Comparison of ENCODE assay signal across 8 cellular contexts in genomic region chr13:102847272-102848234, GRCh38. TPM values are rescaled to one million over a fixed set of nuclear protein-coding genes. Genes with fewer than 3 reads are reported as not detected.
A peak's percentile ranks its signal among the peaks of the same experiment; 100 is the strongest.
DNase-seq lines count a peak whose midpoint lies in the region; FAIRE-seq and TF ChIP-seq lines count a peak whose summit lies in the region.

No MANE protein-coding gene starts in this region.

- dilution Hi-C loops in endothelial cell of umbilical vein (cut with MboI; ENCODE audit: extremely low pct_ligation_motif_present, low sequenced_read_pairs): no loop called here

- H3K9ac ChIP-seq in SU-DHL-6 (ENCODE audit: low read length): peak overlapping the region; percentile 93
- peak overlapping the region; percentile 83 for H3K9ac ChIP-seq in endothelial cell of umbilical vein (replicated peaks; ENCODE audit: extremely low read depth, insufficient read depth, low read length)
- H3K9ac ChIP-seq in neural cell (ENCODE audit: low read length): peak overlapping the region; percentile 94

- no peak for TF ChIP-seq EP300 in neural cell (conservative IDR thresholded peaks at IDR 0.05; ENCODE audit: poor library complexity, severe bottlenecking)

- TF ChIP-seq POLR2A in endothelial cell of umbilical vein (IDR thresholded peaks at IDR 0.05; ENCODE audit: low read depth, low read length): no peak

- H3K4me2 ChIP-seq in SU-DHL-6 (ENCODE audit: low read depth, low read length, poor library complexity, severe bottlenecking) (peak overlapping the region; percentile 92), endothelial cell of umbilical vein (ENCODE audit: insufficient read depth, low read length) (peak overlapping the region; percentile 92), neural cell (ENCODE audit: low read length) (peak overlapping the region; percentile 86)

- DNase-seq in cardiac muscle cell (ENCODE audit: low read depth in 1 of 2, low spot score in 1 of 2) (peak; percentile 35 to 60), cardiac septum (ENCODE audit: low spot score) (no peak), endothelial cell of umbilical vein (ENCODE audit: low read depth, low spot score) (peak; percentile 62), HK-2 (ENCODE audit: unreplicated experiment) (no peak), GOT3 (lab: John Stamatoyannopoulos, UW) (no peak)

- TF ChIP-seq CTCF in cardiac muscle cell (IDR thresholded peaks at IDR 0.05; ENCODE audit: low read depth, low read length): peak; percentile 70
- peak; percentile 60 for TF ChIP-seq CTCF in SU-DHL-6 (IDR thresholded peaks at IDR 0.05; ENCODE audit: insufficient read depth, low read length, poor library complexity, severe bottlenecking)
- peak; percentile 54 to 60 for TF ChIP-seq CTCF in endothelial cell of umbilical vein (IDR thresholded peaks at IDR 0.05; ENCODE audit: extremely low read depth in 1 of 2, insufficient read depth in 1 of 2, low read depth in 1 of 2, low read length in 2 of 2)
- TF ChIP-seq CTCF in neural cell (IDR thresholded peaks at IDR 0.05; ENCODE audit: poor library complexity, severe bottlenecking): peak; percentile 82

- H3K4me1 ChIP-seq in cardiac muscle cell (ENCODE audit: low read depth): no peaks in the 10 kb centered on the region
- peaks cover 10% of the 10 kb centered on the region for H3K4me1 ChIP-seq in endothelial cell of umbilical vein (ENCODE audit: control insufficient read depth, extremely low read depth, insufficient read depth, low read length)

- no peaks in the 10 kb centered on the region for H3K9me2 ChIP-seq in SU-DHL-6 (replicated peaks; ENCODE audit: insufficient read depth, low read length)
- H3K9me2 ChIP-seq in neural cell (ENCODE audit: insufficient read depth, low read length): no peaks in the 10 kb centered on the region

- FAIRE-seq in endothelial cell of umbilical vein (lab: Jason Lieb, UNC): peak; percentile 76

- no TSS peak for BruUV-seq in endothelial cell of umbilical vein (replicated peaks; lab: Mats Ljungman, UMichigan)

- POLR2A ChIA-PET in endothelial cell of umbilical vein (lab: Charles Lee): no interaction called here

- H3F3A ChIP-seq in SU-DHL-6 (ENCODE audit: insufficient read depth) (peaks cover 13% of the 10 kb centered on the region), neural cell (ENCODE audit: insufficient read depth, low read length, poor library complexity, severe bottlenecking) (peaks cover 5% of the 10 kb centered on the region)

- H4K20me1 ChIP-seq in SU-DHL-6 (ENCODE audit: low read depth, low read length) (0 out of 2 replicates have a peak, but pooled peaks cover 8% of the 10 kb centered on the region), endothelial cell of umbilical vein (replicated peaks; ENCODE audit: control insufficient read depth, extremely low read depth, insufficient read depth, low read length) (no peaks in the 10 kb centered on the region), neural cell (ENCODE audit: insufficient read depth) (no peaks in the 10 kb centered on the region)

- H3K36me3 ChIP-seq in cardiac muscle cell: no peaks in the 10 kb centered on the region
- peaks cover 16% of the 10 kb centered on the region for H3K36me3 ChIP-seq in KOPT-K1 (ENCODE audit: insufficient read depth, low read length)
- H3K36me3 ChIP-seq in SU-DHL-6 (ENCODE audit: low read length): peaks cover 6% of the 10 kb centered on the region; the same call in 1 of the 2 replicates
- no peaks in the 10 kb centered on the region for H3K36me3 ChIP-seq in endothelial cell of umbilical vein (ENCODE audit: control insufficient read depth in 2 of 2, extremely low read depth in 1 of 2, insufficient read depth in 2 of 2, low read length in 2 of 2)
- no peaks in the 10 kb centered on the region for H3K36me3 ChIP-seq in neural cell (ENCODE audit: insufficient read depth, low read length)

- H3K4me3 ChIP-seq in cardiac muscle cell (peak overlapping the region; percentile 93), SU-DHL-6 (ENCODE audit: insufficient read depth, low read length, poor library complexity, severe bottlenecking) (peak overlapping the region; percentile 98), endothelial cell of umbilical vein (replicated peaks in 1 of 3; ENCODE audit: insufficient read depth in 1 of 3, low read depth in 1 of 3, low read length in 3 of 3) (peak overlapping the region; percentile 75 to 97 (median 87)), neural cell (ENCODE audit: low read length) (peak overlapping the region; percentile 84)

- peaks cover 53% of the 10 kb centered on the region for H3K79me2 ChIP-seq in SU-DHL-6 (ENCODE audit: insufficient read depth, low read length)
- H3K79me2 ChIP-seq in endothelial cell of umbilical vein (ENCODE audit: control insufficient read depth, insufficient read depth, low read length): peaks cover 19% of the 10 kb centered on the region
- peaks cover 26% of the 10 kb centered on the region for H3K79me2 ChIP-seq in neural cell (replicated peaks; ENCODE audit: insufficient read depth, low read length)

- intact Hi-C loops in cardiac septum (cut with DNase I) (loop anchor here (2.0 to 10.0 kb wide), 3 partner anchors 49 to 453 kb away; partner anchors contain the start of genes BIVM and POGLUT2), endothelial cell of umbilical vein (cut with micrococcal nuclease) (loop anchor here (1.0 to 10.0 kb wide), 10 partner anchors 74 to 1393 kb away; partner anchors contain the start of genes ITGBL1 and TEX30)

- H3K9me3 ChIP-seq in cardiac muscle cell (ENCODE audit: low read depth) (no peaks in the 10 kb centered on the region), KOPT-K1 (ENCODE audit: insufficient read depth, low read length, poor library complexity, severe bottlenecking) (no peaks in the 10 kb centered on the region), SU-DHL-6 (ENCODE audit: insufficient read depth, low read length) (no peaks in the 10 kb centered on the region), endothelial cell of umbilical vein (replicated peaks; ENCODE audit: control insufficient read depth, insufficient read depth, low read length) (no peaks in the 10 kb centered on the region), neural cell (ENCODE audit: low read length) (no peaks in the 10 kb centered on the region)

- H2AFZ ChIP-seq in SU-DHL-6 (ENCODE audit: low read depth, low read length, severe bottlenecking) (no peak overlapping the region), endothelial cell of umbilical vein (ENCODE audit: low read depth, low read length) (no peak overlapping the region), neural cell (ENCODE audit: low read depth, low read length) (no peak overlapping the region)

- H3K27me3 ChIP-seq in cardiac muscle cell (no peaks in the 10 kb centered on the region), SU-DHL-6 (ENCODE audit: low read length) (no peaks in the 10 kb centered on the region), endothelial cell of umbilical vein (ENCODE audit: control insufficient read depth in 2 of 2, insufficient read depth in 2 of 2, low read length in 2 of 2) (no peaks in the 10 kb centered on the region), neural cell (ENCODE audit: insufficient read depth, low read depth, low read length) (no peaks in the 10 kb centered on the region)

- CTCF ChIA-PET in endothelial cell of umbilical vein (lab: Charles Lee): interaction anchor here (0.8 to 2.4 kb wide), 15 partner anchors 9 to 292 kb away, joined by 3 to 17 read pairs (median 6); partner anchors contain the start of gene TPP2

- no peaks in the 10 kb centered on the region for H3K9me1 ChIP-seq in endothelial cell of umbilical vein (replicated peaks; ENCODE audit: control insufficient read depth, extremely low read depth, insufficient read depth, low read length)

- peak; percentile 83 for TF ChIP-seq RAD21 in neural cell (conservative IDR thresholded peaks at IDR 0.05)

- H3K27ac ChIP-seq in cardiac muscle cell (no peak overlapping the region), KOPT-K1 (ENCODE audit: low read depth, low read length, poor library complexity, severe bottlenecking) (peak overlapping the region; percentile 90), SU-DHL-6 (ENCODE audit: low read depth, low read length) (peak overlapping the region; percentile 96), endothelial cell of umbilical vein (ENCODE audit: insufficient read depth, low read depth, low read length) (peak overlapping the region; percentile 78), neural cell (ENCODE audit: low read length) (no peak overlapping the region)

RNA-seq across cellular contexts. Expression of gene ERCC5, which starts 1.7 kb away (rescaled TPM):
- 41.1 and 84.3 TPM in 2 replicates for total RNA-seq in cardiac muscle cell
- 24.9 and 45.1 TPM in 2 replicates for polyA plus RNA-seq in cardiac muscle cell
- 36.5 TPM for total RNA-seq in cardiac septum
- 36.0 and 40.1 TPM in 2 replicates for total RNA-seq in endothelial cell of umbilical vein
- 6.7 and 12.5 TPM in 2 replicates for polyA plus RNA-seq in endothelial cell of umbilical vein
- polyA plus RNA-seq in endothelial cell of umbilical vein (2011; cell fraction: cytosol; rRNA removed): 16.7 and 17.7 TPM in 2 replicates
- 49.2 and 72.1 TPM in 2 replicates for polyA plus RNA-seq in endothelial cell of umbilical vein (2011; cell fraction: nucleus; rRNA removed)
- 32.0 and 39.8 TPM in 2 replicates for polyA plus RNA-seq in endothelial cell of umbilical vein (2012)
- 8.7 and 13.8 TPM in 2 replicates for polyA minus RNA-seq in endothelial cell of umbilical vein
- 8.1 TPM for polyA minus RNA-seq in endothelial cell of umbilical vein (2011; cell fraction: cytosol; rRNA and poly(A)+ RNA removed)
- 19.4 and 25.5 TPM in 2 replicates for polyA minus RNA-seq in endothelial cell of umbilical vein (2011; cell fraction: nucleus; rRNA and poly(A)+ RNA removed)
- polyA plus RNA-seq in neural cell: 43.1 and 67.5 TPM in 2 replicates
- 86.2 and 112 TPM in 2 replicates for polyA minus RNA-seq in neural cell

RNA-seq across cellular contexts. Expression of gene BIVM, which starts 48.6 kb away (rescaled TPM):
- total RNA-seq in cardiac muscle cell (11.3 and 14.7 TPM in 2 replicates), cardiac septum (30.4 TPM), endothelial cell of umbilical vein (20.3 TPM in 2 replicates)
- polyA plus RNA-seq in cardiac muscle cell (16.1 and 28.8 TPM in 2 replicates), endothelial cell of umbilical vein (6.5 and 7.7 TPM in 2 replicates), neural cell (57.7 and 60.7 TPM in 2 replicates)
- polyA plus RNA-seq in endothelial cell of umbilical vein (2011; cell fraction: cytosol; rRNA removed): 7.0 and 7.8 TPM in 2 replicates
- polyA plus RNA-seq in endothelial cell of umbilical vein (2011; cell fraction: nucleus; rRNA removed): 21.7 and 30.3 TPM in 2 replicates
- polyA plus RNA-seq in endothelial cell of umbilical vein (2012): 11.0 and 11.6 TPM in 2 replicates
- polyA minus RNA-seq in endothelial cell of umbilical vein (6.0 and 7.3 TPM in 2 replicates), neural cell (48.7 and 49.9 TPM in 2 replicates)
- polyA minus RNA-seq in endothelial cell of umbilical vein (2011; cell fraction: cytosol; rRNA and poly(A)+ RNA removed): 5.0 TPM
- polyA minus RNA-seq in endothelial cell of umbilical vein (2011; cell fraction: nucleus; rRNA and poly(A)+ RNA removed): 15.4 and 19.5 TPM in 2 replicates

RNA-seq across cellular contexts. Expression of gene POGLUT2, which starts 48.8 kb away (rescaled TPM):
- total RNA-seq in cardiac muscle cell: 15.7 and 18.9 TPM in 2 replicates
- 23.1 and 25.7 TPM in 2 replicates for polyA plus RNA-seq in cardiac muscle cell
- 2.3 TPM for total RNA-seq in cardiac septum
- total RNA-seq in endothelial cell of umbilical vein: 22.5 and 22.7 TPM in 2 replicates
- 14.5 and 17.9 TPM in 2 replicates for polyA plus RNA-seq in endothelial cell of umbilical vein
- polyA plus RNA-seq in endothelial cell of umbilical vein (2011; cell fraction: cytosol; rRNA removed): 17.7 and 17.9 TPM in 2 replicates
- 11.0 and 13.1 TPM in 2 replicates for polyA plus RNA-seq in endothelial cell of umbilical vein (2011; cell fraction: nucleus; rRNA removed)
- polyA plus RNA-seq in endothelial cell of umbilical vein (2012): 26.2 and 31.5 TPM in 2 replicates
- polyA minus RNA-seq in endothelial cell of umbilical vein: 10.1 and 10.9 TPM in 2 replicates
- 8.0 TPM for polyA minus RNA-seq in endothelial cell of umbilical vein (2011; cell fraction: cytosol; rRNA and poly(A)+ RNA removed)
- 3.3 and 6.8 TPM in 2 replicates for polyA minus RNA-seq in endothelial cell of umbilical vein (2011; cell fraction: nucleus; rRNA and poly(A)+ RNA removed)
- polyA plus RNA-seq in neural cell: 31.7 and 51.7 TPM in 2 replicates
- polyA minus RNA-seq in neural cell: 14.9 and 21.3 TPM in 2 replicates

Comparison
In these comparisons a context has a peak if more than half of its experiments do, and no peak if none do; other contexts are left out.
1. DNase-seq: peak in cardiac muscle cell (2 of 2) and endothelial cell of umbilical vein (single experiment); none in cardiac septum (single experiment), HK-2 (single experiment) and GOT3 (single experiment).
2. H3K27ac ChIP-seq: peak in KOPT-K1 (single experiment), SU-DHL-6 (single experiment) and endothelial cell of umbilical vein (single experiment); none in cardiac muscle cell (single experiment) and neural cell (single experiment).
3. Peak in every context shown above with its lines, with median percentiles within 50 percentile points of each other: H3K4me3 ChIP-seq, CTCF ChIP-seq, H3K4me2 ChIP-seq and H3K9ac ChIP-seq.